ENCODE assay signal across 1 cellular context in genomic region chr5:100828756-100829342, GRCh38.
TF ChIP-seq lines count a peak whose summit lies in the region.

No MANE protein-coding gene starts in this region.

TF ChIP-seq in GM12878, 131 proteins besides CTCF, POLR2A, EP300 and RAD21 (continued from another document):
- TF ChIP-seq, protein P1, sequence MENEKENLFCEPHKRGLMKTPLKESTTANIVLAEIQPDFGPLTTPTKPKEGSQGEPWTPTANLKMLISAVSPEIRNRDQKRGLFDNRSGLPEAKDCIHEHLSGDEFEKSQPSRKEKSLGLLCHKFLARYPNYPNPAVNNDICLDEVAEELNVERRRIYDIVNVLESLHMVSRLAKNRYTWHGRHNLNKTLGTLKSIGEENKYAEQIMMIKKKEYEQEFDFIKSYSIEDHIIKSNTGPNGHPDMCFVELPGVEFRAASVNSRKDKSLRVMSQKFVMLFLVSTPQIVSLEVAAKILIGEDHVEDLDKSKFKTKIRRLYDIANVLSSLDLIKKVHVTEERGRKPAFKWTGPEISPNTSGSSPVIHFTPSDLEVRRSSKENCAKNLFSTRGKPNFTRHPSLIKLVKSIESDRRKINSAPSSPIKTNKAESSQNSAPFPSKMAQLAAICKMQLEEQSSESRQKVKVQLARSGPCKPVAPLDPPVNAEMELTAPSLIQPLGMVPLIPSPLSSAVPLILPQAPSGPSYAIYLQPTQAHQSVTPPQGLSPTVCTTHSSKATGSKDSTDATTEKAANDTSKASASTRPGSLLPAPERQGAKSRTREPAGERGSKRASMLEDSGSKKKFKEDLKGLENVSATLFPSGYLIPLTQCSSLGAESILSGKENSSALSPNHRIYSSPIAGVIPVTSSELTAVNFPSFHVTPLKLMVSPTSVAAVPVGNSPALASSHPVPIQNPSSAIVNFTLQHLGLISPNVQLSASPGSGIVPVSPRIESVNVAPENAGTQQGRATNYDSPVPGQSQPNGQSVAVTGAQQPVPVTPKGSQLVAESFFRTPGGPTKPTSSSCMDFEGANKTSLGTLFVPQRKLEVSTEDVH (IDR thresholded peaks at IDR 0.05; ENCODE audit: low read depth, partially characterized antibody): no peak
- TF ChIP-seq SP1 (IDR thresholded peaks at IDR 0.05; ENCODE audit: low read depth, low read length) (no peak), CREB1 (IDR thresholded peaks at IDR 0.05; ENCODE audit: low read depth) (peak; percentile 54; the same call in 1 of the 2 replicates), MLLT1 (IDR thresholded peaks at IDR 0.05) (peak; percentile 91; the same call in 1 of the 2 replicates), BHLHE40 (IDR thresholded peaks at IDR 0.05; ENCODE audit: borderline replicate concordance in 1 of 2, low read depth in 2 of 2, low read length in 1 of 2) (no peak; a peak in 1 of 4 replicates), NR2C1 (IDR thresholded peaks at IDR 0.05) (no peak), ZBTB33 (IDR thresholded peaks at IDR 0.05) (no peak), EED (IDR thresholded peaks at IDR 0.05; ENCODE audit: low read depth) (no peak), BACH1 (IDR thresholded peaks at IDR 0.05; ENCODE audit: borderline replicate concordance) (no peak), SIX5 (IDR thresholded peaks at IDR 0.05; ENCODE audit: low read depth, low read length, severe bottlenecking) (no peak), HSF1 (IDR thresholded peaks at IDR 0.05; ENCODE audit: low read depth, low read length) (no peak), BMI1 (IDR thresholded peaks at IDR 0.05; ENCODE audit: borderline replicate concordance) (no peak), HCFC1 (IDR thresholded peaks at IDR 0.05; ENCODE audit: low read length) (no peak), SMC3 (IDR thresholded peaks at IDR 0.05; ENCODE audit: borderline replicate concordance, low read length) (peak; percentile 2; the same call in 1 of the 2 replicates), ZNF24 (IDR thresholded peaks at IDR 0.05) (0 out of 2 replicates have a peak, but pooled peaks have one; percentile 34), SPI1 (IDR thresholded peaks at IDR 0.05; ENCODE audit: borderline replicate concordance, insufficient read depth, low read depth, low read length) (no peak), FOXM1 (IDR thresholded peaks at IDR 0.05; ENCODE audit: low read depth, low read length) (no peak; the same call in 1 of the 2 replicates), MYB (IDR thresholded peaks at IDR 0.05; ENCODE audit: borderline replicate concordance, low read depth, low read length) (no peak), LARP7 (IDR thresholded peaks at IDR 0.05) (no peak), KDM1A (IDR thresholded peaks at IDR 0.05; ENCODE audit: borderline replicate concordance) (no peak), ETV6 (conservative IDR thresholded peaks at IDR 0.05 in 1 of 2, IDR thresholded peaks at IDR 0.05 in 1 of 2; ENCODE audit: borderline replicate concordance in 1 of 2, low read depth in 1 of 2) (no peak), KAT2A (conservative IDR thresholded peaks at IDR 0.05; ENCODE audit: control insufficient read depth, low read depth, low read length) (no peak), POU2F2 (IDR thresholded peaks at IDR 0.05; ENCODE audit: borderline replicate concordance, low read depth, low read length) (no peak), ZNF687 (IDR thresholded peaks at IDR 0.05) (peak; percentile 40; the same call in 1 of the 2 replicates), MTA2 (IDR thresholded peaks at IDR 0.05; ENCODE audit: low read depth) (peak; percentile 1), BRCA1 (IDR thresholded peaks at IDR 0.05; ENCODE audit: low read depth, low read length) (no peak), CHD1 (IDR thresholded peaks at IDR 0.05; ENCODE audit: low read depth, low read length) (no peak), SREBF2 (IDR thresholded peaks at IDR 0.05; ENCODE audit: low read length) (no peak), PBX3 (IDR thresholded peaks at IDR 0.05; ENCODE audit: insufficient replicate concordance, low read depth, low read length) (no peak), CREM (IDR thresholded peaks at IDR 0.05; ENCODE audit: low read depth) (peak; percentile 11; the same call in 1 of the 2 replicates), MTA3 (IDR thresholded peaks at IDR 0.05; ENCODE audit: borderline replicate concordance, low read length) (no peak), ZSCAN29 (IDR thresholded peaks at IDR 0.05) (no peak), SIN3A (IDR thresholded peaks at IDR 0.05; ENCODE audit: low read depth, low read length) (no peak), SUZ12 (IDR thresholded peaks at IDR 0.05; ENCODE audit: unreplicated experiment) (no peak), PAX8 (IDR thresholded peaks at IDR 0.05) (no peak), RELA (IDR thresholded peaks at IDR 0.05; ENCODE audit: borderline replicate concordance, partially characterized antibody) (no peak), IRF4 (IDR thresholded peaks at IDR 0.05; ENCODE audit: low read depth, low read length) (no peak), SUPT20H (IDR thresholded peaks at IDR 0.05; ENCODE audit: borderline replicate concordance, control insufficient read depth, low read depth, low read length) (no peak), ASH2L (IDR thresholded peaks at IDR 0.05; ENCODE audit: borderline replicate concordance, low read depth) (no peak), NFYA (IDR thresholded peaks at IDR 0.05; ENCODE audit: borderline replicate concordance, low read depth, low read length) (no peak), BCL11A (IDR thresholded peaks at IDR 0.05; ENCODE audit: low read depth, low read length) (peak; percentile 46; the same call in 1 of the 2 replicates)
- TF ChIP-seq, protein P2, sequence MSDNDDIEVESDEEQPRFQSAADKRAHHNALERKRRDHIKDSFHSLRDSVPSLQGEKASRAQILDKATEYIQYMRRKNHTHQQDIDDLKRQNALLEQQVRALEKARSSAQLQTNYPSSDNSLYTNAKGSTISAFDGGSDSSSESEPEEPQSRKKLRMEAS (IDR thresholded peaks at IDR 0.05; ENCODE audit: low read depth, low read length): no peak
- TF ChIP-seq, protein P3, sequence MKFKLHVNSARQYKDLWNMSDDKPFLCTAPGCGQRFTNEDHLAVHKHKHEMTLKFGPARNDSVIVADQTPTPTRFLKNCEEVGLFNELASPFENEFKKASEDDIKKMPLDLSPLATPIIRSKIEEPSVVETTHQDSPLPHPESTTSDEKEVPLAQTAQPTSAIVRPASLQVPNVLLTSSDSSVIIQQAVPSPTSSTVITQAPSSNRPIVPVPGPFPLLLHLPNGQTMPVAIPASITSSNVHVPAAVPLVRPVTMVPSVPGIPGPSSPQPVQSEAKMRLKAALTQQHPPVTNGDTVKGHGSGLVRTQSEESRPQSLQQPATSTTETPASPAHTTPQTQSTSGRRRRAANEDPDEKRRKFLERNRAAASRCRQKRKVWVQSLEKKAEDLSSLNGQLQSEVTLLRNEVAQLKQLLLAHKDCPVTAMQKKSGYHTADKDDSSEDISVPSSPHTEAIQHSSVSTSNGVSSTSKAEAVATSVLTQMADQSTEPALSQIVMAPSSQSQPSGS (IDR thresholded peaks at IDR 0.05; ENCODE audit: low read length): 0 out of 2 replicates have a peak, but pooled peaks have one; percentile 25
- TF ChIP-seq, protein P4, sequence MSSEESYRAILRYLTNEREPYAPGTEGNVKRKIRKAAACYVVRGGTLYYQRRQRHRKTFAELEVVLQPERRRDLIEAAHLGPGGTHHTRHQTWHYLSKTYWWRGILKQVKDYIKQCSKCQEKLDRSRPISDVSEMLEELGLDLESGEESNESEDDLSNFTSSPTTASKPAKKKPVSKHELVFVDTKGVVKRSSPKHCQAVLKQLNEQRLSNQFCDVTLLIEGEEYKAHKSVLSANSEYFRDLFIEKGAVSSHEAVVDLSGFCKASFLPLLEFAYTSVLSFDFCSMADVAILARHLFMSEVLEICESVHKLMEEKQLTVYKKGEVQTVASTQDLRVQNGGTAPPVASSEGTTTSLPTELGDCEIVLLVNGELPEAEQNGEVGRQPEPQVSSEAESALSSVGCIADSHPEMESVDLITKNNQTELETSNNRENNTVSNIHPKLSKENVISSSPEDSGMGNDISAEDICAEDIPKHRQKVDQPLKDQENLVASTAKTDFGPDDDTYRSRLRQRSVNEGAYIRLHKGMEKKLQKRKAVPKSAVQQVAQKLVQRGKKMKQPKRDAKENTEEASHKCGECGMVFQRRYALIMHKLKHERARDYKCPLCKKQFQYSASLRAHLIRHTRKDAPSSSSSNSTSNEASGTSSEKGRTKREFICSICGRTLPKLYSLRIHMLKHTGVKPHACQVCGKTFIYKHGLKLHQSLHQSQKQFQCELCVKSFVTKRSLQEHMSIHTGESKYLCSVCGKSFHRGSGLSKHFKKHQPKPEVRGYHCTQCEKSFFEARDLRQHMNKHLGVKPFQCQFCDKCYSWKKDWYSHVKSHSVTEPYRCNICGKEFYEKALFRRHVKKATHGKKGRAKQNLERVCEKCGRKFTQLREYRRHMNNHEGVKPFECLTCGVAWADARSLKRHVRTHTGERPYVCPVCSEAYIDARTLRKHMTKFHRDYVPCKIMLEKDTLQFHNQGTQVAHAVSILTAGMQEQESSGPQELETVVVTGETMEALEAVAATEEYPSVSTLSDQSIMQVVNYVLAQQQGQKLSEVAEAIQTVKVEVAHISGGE (CRISPR knock-in tag; IDR thresholded peaks at IDR 0.05): no peak
